21 cellular contexts compared by ENCODE assay signal in the genomic region with DNA sequence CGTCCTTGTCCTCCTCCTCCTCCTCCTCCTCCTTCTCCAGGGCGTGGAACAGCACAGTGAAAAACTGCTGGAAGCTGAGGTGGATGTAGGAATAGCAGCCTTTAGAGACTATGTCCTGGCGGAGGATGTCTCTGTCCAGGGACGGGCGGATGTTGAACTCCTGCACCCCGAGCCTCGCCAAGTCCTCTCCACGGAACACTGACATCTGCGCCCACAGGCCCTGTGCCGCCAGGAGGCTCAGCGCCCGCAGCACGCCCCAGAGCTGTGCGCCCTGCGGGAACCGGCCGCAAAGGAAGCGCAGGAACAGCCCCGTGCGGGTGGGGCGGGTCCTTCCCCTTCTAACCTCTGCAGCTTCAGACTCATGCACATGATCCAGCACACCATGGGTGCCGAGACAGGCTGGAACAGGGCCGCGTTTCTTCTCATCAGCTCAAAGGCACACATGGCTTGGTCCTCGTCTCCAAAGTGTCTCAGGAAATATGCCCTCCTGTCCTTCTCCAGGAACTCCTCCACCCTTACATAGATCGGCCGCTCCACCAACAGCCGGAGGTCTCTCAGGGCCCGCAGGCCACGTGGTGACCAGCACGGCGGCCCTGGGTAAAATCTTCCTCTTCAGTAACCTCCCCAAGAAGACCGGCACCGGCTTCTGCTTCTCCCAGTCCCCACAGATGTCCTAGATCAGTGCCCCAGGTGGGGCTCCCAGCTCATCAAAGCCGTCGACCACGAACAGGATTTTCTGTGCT. TPM values are rescaled to one million over a fixed set of nuclear protein-coding genes. Genes with fewer than 3 reads are reported as not detected.
A peak's percentile ranks its signal among the peaks of the same experiment; 100 is the strongest.
DNase-seq lines count a peak whose midpoint lies in the region; ATAC-seq and TF ChIP-seq lines count a peak whose summit lies in the region.
"Had no signal": no experiment of that assay in that cellular context is flagged by ENCODE, and none has a peak within 500 bp of the region (broad histone marks: within the 10 kb centered on the region; RNA-seq: fewer than 3 reads in every experiment).

No MANE protein-coding gene starts in this region.

- H3K27ac ChIP-seq in DND-41 (ENCODE audit: low read length) (peak overlapping the region; percentile 77), thyroid gland (no peak overlapping the region)
- H3K27ac ChIP-seq: A549; BLaER1 treated with 17β-estradiol and CSF1 and Interleukin-3, amounts not matched to agents 10 nM and 100 nM had no signal

- H3K9me3 ChIP-seq in DND-41 (ENCODE audit: insufficient read depth, low read length, severe bottlenecking): peaks cover 2% of the 10 kb centered on the region
- H3K9me3 ChIP-seq in thyroid gland: no peaks in the 10 kb centered on the region
- H3K9me3 ChIP-seq: A549, BE2C had no signal

- WGBS in thyroid gland, 2 donors: 92 to 98% methylated on average over 14 to 19 of the region's 37 CpGs

- H3K9ac ChIP-seq in DND-41 (ENCODE audit: low read depth, low read length): peak overlapping the region; percentile 40; the same call in 1 of the 2 replicates
- H3K9ac ChIP-seq: BLaER1 treated with 17β-estradiol and CSF1 and Interleukin-3, amounts not matched to agents 10 nM and 100 nM had no signal

- H3K79me2 ChIP-seq in DND-41 (ENCODE audit: insufficient read depth, low read length): no peaks in the 10 kb centered on the region

- no peak overlapping the region for H3K4me3 Mint-ChIP-seq in chondrocyte (ENCODE audit: unreplicated experiment)
- H3K4me3 Mint-ChIP-seq: CD14-positive monocyte; CD4-positive, alpha-beta T cell; CD8-positive, alpha-beta memory T cell had no signal

- no peak for TF ChIP-seq CTCF in DND-41 (IDR thresholded peaks at IDR 0.05; ENCODE audit: borderline replicate concordance, extremely low read depth, low read length, poor library complexity, severe bottlenecking)
- TF ChIP-seq CTCF in chondrocyte (IDR thresholded peaks at IDR 0.05): no peak
- no peak for TF ChIP-seq CTCF in thyroid gland (IDR thresholded peaks at IDR 0.05)

- H3K9me3 Mint-ChIP-seq in chondrocyte (ENCODE audit: low read depth): peaks cover 54% of the 10 kb centered on the region

- H3K4me2 ChIP-seq in DND-41 (ENCODE audit: insufficient read depth, low read length): peak overlapping the region; percentile 65
- H3K4me2 ChIP-seq: A549 had no signal

- H3K36me3 ChIP-seq in DND-41 (ENCODE audit: insufficient read depth, low read length): no peaks in the 10 kb centered on the region
- H3K36me3 ChIP-seq in thyroid gland: no peaks in the 10 kb centered on the region
- H3K36me3 ChIP-seq: BE2C; BLaER1 treated with 17β-estradiol and CSF1 and Interleukin-3, amounts not matched to agents 10 nM and 100 nM had no signal

- H3K27me3 ChIP-seq in DND-41 (ENCODE audit: insufficient read depth, low read length, poor library complexity) (no peaks in the 10 kb centered on the region), thyroid gland (no peaks in the 10 kb centered on the region)
- H3K27me3 ChIP-seq: BE2C had no signal

- no peaks in the 10 kb centered on the region for H4K20me1 ChIP-seq in DND-41 (ENCODE audit: insufficient read depth, low read length)
- H4K20me1 ChIP-seq: BLaER1 treated with 17β-estradiol and CSF1 and Interleukin-3, amounts not matched to agents 10 nM and 100 nM had no signal

- H3K27ac Mint-ChIP-seq in chondrocyte (ENCODE audit: unreplicated experiment): no peak overlapping the region
- H3K27ac Mint-ChIP-seq: CD14-positive monocyte; CD4-positive, alpha-beta T cell; CD8-positive, alpha-beta memory T cell had no signal

- intact Hi-C loops in Right ventricle myocardium inferior (cut with DNase I) (no loop called here), left cardiac atrium (cut with DNase I) (no loop called here), thyroid gland (cut with DNase I) (no loop called here)

- H3K27me3 Mint-ChIP-seq in chondrocyte (ENCODE audit: low read depth): no peaks in the 10 kb centered on the region
- H3K27me3 Mint-ChIP-seq: CD4-positive, alpha-beta T cell had no signal

- no peaks in the 10 kb centered on the region for H3K4me1 Mint-ChIP-seq in chondrocyte (ENCODE audit: low read depth)
- H3K4me1 Mint-ChIP-seq: CD14-positive monocyte; CD8-positive, alpha-beta memory T cell had no signal

- TF ChIP-seq POLR2A in thyroid gland (IDR thresholded peaks at IDR 0.05): no peak

- DNase-seq in Right ventricle myocardium inferior (ENCODE audit: missing footprints): peak; percentile 35
- no peak for DNase-seq in left cardiac atrium
- DNase-seq in DND-41: no peak
- DNase-seq in chondrocyte (ENCODE audit: low spot score): peak; percentile 80
- no peak for DNase-seq in thyroid gland
- DNase-seq: 8988T; ACHN; AML-193; BE2C; CD4-positive, alpha-beta T cell; CD8-positive, alpha-beta memory T cell; DMS 273 treated with DMSO at 0.1 percent for 48 hours; EL; GDM1; GOT3; HCEC 1CT had no signal

- peak overlapping the region; percentile 10; the same call in 1 of the 2 replicates for H2AFZ ChIP-seq in DND-41 (ENCODE audit: low read depth, low read length)

- ATAC-seq in Right ventricle myocardium inferior: no peak
- no peak for ATAC-seq in left cardiac atrium
- ATAC-seq in DND-41 (ENCODE audit: insufficient read depth, low read depth): no peak
- no peak for ATAC-seq in HG03469 (IDR thresholded peaks at IDR 0.05; ENCODE audit: unreplicated experiment)
- ATAC-seq: A549, GM12878 had no signal

- H3K36me3 Mint-ChIP-seq in chondrocyte (ENCODE audit: low read depth): peaks cover 4% of the 10 kb centered on the region
- H3K36me3 Mint-ChIP-seq: CD14-positive monocyte had no signal

- H3K4me1 ChIP-seq in DND-41 (ENCODE audit: insufficient read depth, low read length) (peaks cover 51% of the 10 kb centered on the region), thyroid gland (no peaks in the 10 kb centered on the region)
- H3K4me1 ChIP-seq: A549, BE2C had no signal

- H3K4me3 ChIP-seq in DND-41 (ENCODE audit: low read depth in 1 of 2, low read length in 2 of 2): peak overlapping the region in 1 of 2 experiments; percentile 52; a peak in 1 of 4 replicates
- no peak overlapping the region for H3K4me3 ChIP-seq in thyroid gland (replicated peaks in 1 of 3)
- H3K4me3 ChIP-seq: A549; BLaER1 treated with 17β-estradiol and CSF1 and Interleukin-3, amounts not matched to agents 10 nM and 100 nM; GM12878 had no signal

RNA-seq across cellular contexts. Expression of a gene that starts 1.2 kb away (rescaled TPM):
- total RNA-seq in Right ventricle myocardium inferior (not detected), left cardiac atrium (not detected), chondrocyte (not detected in 3 replicates), thyroid gland (under 1 TPM in 2 of 4 donors, not detected in 2; 0.13 to 0.63 TPM)
- total RNA-seq: CD4-positive, alpha-beta T cell; CD8-positive, alpha-beta memory T cell; GM12878 had no signal

Comparison
In these comparisons a context has a peak if more than half of its experiments do, and no peak if none do; other contexts are left out.
1. DNase-seq: peak in Right ventricle myocardium inferior (single experiment) and chondrocyte (single experiment); none in left cardiac atrium (single experiment), DND-41 (single experiment) and thyroid gland (0 of 2).